ENCODE assay signal across 9 cellular contexts in genomic region chr5:139659673-139660072, GRCh38. TPM values are rescaled to one million over a fixed set of nuclear protein-coding genes. Genes with fewer than 3 reads are reported as not detected.
DNase-seq lines count a peak whose midpoint lies in the region; ATAC-seq and TF ChIP-seq lines count a peak whose summit lies in the region.
"Had no signal": no experiment of that assay in that cellular context is flagged by ENCODE, and none has a peak within 500 bp of the region (broad histone marks: within the 10 kb centered on the region; RNA-seq: fewer than 3 reads in every experiment).

No MANE protein-coding gene starts in this region.

- H3K9me2 ChIP-seq in OCI-LY7 (ENCODE audit: insufficient read depth, low read length) = no peaks in the 10 kb centered on the region

- TF ChIP-seq CTCF in AG04449 (IDR thresholded peaks at IDR 0.05; ENCODE audit: insufficient read depth, low read length, missing control alignments) = no peak
- no peak for TF ChIP-seq CTCF in OCI-LY7 (conservative IDR thresholded peaks at IDR 0.05; ENCODE audit: low read length)

- H3K9me3 ChIP-seq in OCI-LY7 (ENCODE audit: low read length) = no peaks in the 10 kb centered on the region

- peak overlapping the region; percentile 77 for H3K4me2 ChIP-seq in OCI-LY7 (ENCODE audit: low read length)

- no peak for DNase-seq in AG04449 (ENCODE audit: low read depth, low spot score)
- no peak for DNase-seq in OCI-LY7 (ENCODE audit: low spot score)
- no peak for DNase-seq in epithelial cell of prostate (ENCODE audit: low read depth, low spot score)
- no peak for DNase-seq in natural killer cell treated with Interleukin-12 subunit alpha and Interleukin-12 subunit beta and Interleukin-15 and Interleukin-18, amount 100 ng/mL, for 72 hours (ENCODE audit: low spot score)
- DNase-seq in T1000 (lab: John Stamatoyannopoulos, UW) = no peak
- no peak for DNase-seq in activated T-helper 1 cell treated with anti-CD3 and anti-CD28 coated beads, Interleukin-12 subunit alpha, Interleukin-12 subunit beta, Interleukin-2, Interleukin-4 antibody, amounts not matched to agents 30 ng/mL and 10 ng/mL and 1 ng/mL, durations not matched to agents 14 hours and 24 hours and 36 hours (ENCODE audit: low spot score)
- DNase-seq: CD4-positive, alpha-beta T cell had no signal

- no TSS peak for BruUV-seq in OCI-LY7 (replicated peaks; lab: Mats Ljungman, UMichigan)

- intact Hi-C loops in OCI-LY7 (cut with micrococcal nuclease; ENCODE audit: unreplicated experiment) = no loop called here
- intact Hi-C loops in activated T-helper 1 cell treated with anti-CD3 and anti-CD28 coated beads, Interleukin-12 subunit alpha, Interleukin-12 subunit beta, Interleukin-2, Interleukin-4 antibody, amounts not matched to agents 30 ng/mL and 10 ng/mL and 1 ng/mL, durations not matched to agents 14 hours and 24 hours and 36 hours (cut with micrococcal nuclease) = no loop called here

- peaks cover 8% of the 10 kb centered on the region; the same call in 1 of the 2 replicates for H3K36me3 ChIP-seq in OCI-LY7 (ENCODE audit: insufficient read depth, low read length)

- H3K4me1 Mint-ChIP-seq in natural killer cell treated with Interleukin-12 subunit alpha and Interleukin-12 subunit beta and Interleukin-15 and Interleukin-18, amount 100 ng/mL, for 72 hours (ENCODE audit: low read depth in 2 of 2) = peaks cover 52 to 64% of the 10 kb centered on the region in 2 donors
- H3K4me1 Mint-ChIP-seq in activated T-helper 1 cell treated with anti-CD3 and anti-CD28 coated beads, Interleukin-12 subunit alpha, Interleukin-12 subunit beta, Interleukin-2, Interleukin-4 antibody, amounts not matched to agents 30 ng/mL and 10 ng/mL and 1 ng/mL, durations not matched to agents 14 hours and 24 hours and 36 hours (ENCODE audit: low read depth) = peaks cover 12% of the 10 kb centered on the region

- peaks cover 95% of the 10 kb centered on the region for H3K79me2 ChIP-seq in OCI-LY7 (ENCODE audit: insufficient read depth, low read depth, low read length)

- no peaks in the 10 kb centered on the region for H3K9me3 Mint-ChIP-seq in natural killer cell treated with Interleukin-12 subunit alpha and Interleukin-12 subunit beta and Interleukin-15 and Interleukin-18, amount 100 ng/mL, for 72 hours
- H3K9me3 Mint-ChIP-seq in activated T-helper 1 cell treated with anti-CD3 and anti-CD28 coated beads, Interleukin-12 subunit alpha, Interleukin-12 subunit beta, Interleukin-2, Interleukin-4 antibody, amounts not matched to agents 30 ng/mL and 10 ng/mL and 1 ng/mL, durations not matched to agents 14 hours and 24 hours and 36 hours = no peaks in the 10 kb centered on the region
- H3K9me3 Mint-ChIP-seq: CD4-positive, alpha-beta T cell had no signal

- CTCF ChIA-PET in AG04449 (lab: Yijun Ruan, JAX) = interaction anchor here (1.4 to 20.7 kb wide), 6 partner anchors 9 to 116 kb away, joined by 3 to 303 read pairs (median 18); no protein-coding TSS in a partner anchor
- CTCF ChIA-PET in OCI-LY7 (lab: Charles Lee; ENCODE audit: unreplicated experiment) = interaction anchor here (0.6 kb wide), 1 partner anchor 10 kb away, joined by 3 read pairs; no protein-coding TSS in a partner anchor

- H3K27ac ChIP-seq in OCI-LY7 (ENCODE audit: low read depth, low read length, poor library complexity, severe bottlenecking) (peak overlapping the region; percentile 36), epithelial cell of prostate (peak overlapping the region; percentile 73)

- H3K36me3 Mint-ChIP-seq in natural killer cell treated with Interleukin-12 subunit alpha and Interleukin-12 subunit beta and Interleukin-15 and Interleukin-18, amount 100 ng/mL, for 72 hours = no peaks in the 10 kb centered on the region
- H3K36me3 Mint-ChIP-seq in activated T-helper 1 cell treated with anti-CD3 and anti-CD28 coated beads, Interleukin-12 subunit alpha, Interleukin-12 subunit beta, Interleukin-2, Interleukin-4 antibody, amounts not matched to agents 30 ng/mL and 10 ng/mL and 1 ng/mL, durations not matched to agents 14 hours and 24 hours and 36 hours (ENCODE audit: low read depth) = no peaks in the 10 kb centered on the region

- ATAC-seq in natural killer cell treated with Interleukin-12 subunit alpha and Interleukin-12 subunit beta and Interleukin-15 and Interleukin-18, amount 100 ng/mL, for 72 hours = no peak
- ATAC-seq in GM21825 (IDR thresholded peaks at IDR 0.05; ENCODE audit: unreplicated experiment) = no peak
- no peak for ATAC-seq in GM21786 (IDR thresholded peaks at IDR 0.05; ENCODE audit: unreplicated experiment)

- H3K4me1 ChIP-seq in OCI-LY7 (ENCODE audit: insufficient read depth, low read length, poor library complexity, severe bottlenecking) = peaks cover 97% of the 10 kb centered on the region

- H3K27ac Mint-ChIP-seq in natural killer cell treated with Interleukin-12 subunit alpha and Interleukin-12 subunit beta and Interleukin-15 and Interleukin-18, amount 100 ng/mL, for 72 hours = peak overlapping the region; percentile 51 to 86
- no peak overlapping the region for H3K27ac Mint-ChIP-seq in activated T-helper 1 cell treated with anti-CD3 and anti-CD28 coated beads, Interleukin-12 subunit alpha, Interleukin-12 subunit beta, Interleukin-2, Interleukin-4 antibody, amounts not matched to agents 30 ng/mL and 10 ng/mL and 1 ng/mL, durations not matched to agents 14 hours and 24 hours and 36 hours
- H3K27ac Mint-ChIP-seq: CD4-positive, alpha-beta T cell had no signal

- no peaks in the 10 kb centered on the region for H3K27me3 Mint-ChIP-seq in natural killer cell treated with Interleukin-12 subunit alpha and Interleukin-12 subunit beta and Interleukin-15 and Interleukin-18, amount 100 ng/mL, for 72 hours
- H3K27me3 Mint-ChIP-seq in activated T-helper 1 cell treated with anti-CD3 and anti-CD28 coated beads, Interleukin-12 subunit alpha, Interleukin-12 subunit beta, Interleukin-2, Interleukin-4 antibody, amounts not matched to agents 30 ng/mL and 10 ng/mL and 1 ng/mL, durations not matched to agents 14 hours and 24 hours and 36 hours (ENCODE audit: insufficient read depth) = peaks cover 6% of the 10 kb centered on the region

- peak overlapping the region; percentile 20 for H3K4me3 Mint-ChIP-seq in natural killer cell treated with Interleukin-12 subunit alpha and Interleukin-12 subunit beta and Interleukin-15 and Interleukin-18, amount 100 ng/mL, for 72 hours
- H3K4me3 Mint-ChIP-seq in activated T-helper 1 cell treated with anti-CD3 and anti-CD28 coated beads, Interleukin-12 subunit alpha, Interleukin-12 subunit beta, Interleukin-2, Interleukin-4 antibody, amounts not matched to agents 30 ng/mL and 10 ng/mL and 1 ng/mL, durations not matched to agents 14 hours and 24 hours and 36 hours = no peak overlapping the region
- H3K4me3 Mint-ChIP-seq: CD4-positive, alpha-beta T cell had no signal

- H2AFZ ChIP-seq in OCI-LY7 (ENCODE audit: low read length) = no peak overlapping the region

- H4K20me1 ChIP-seq in OCI-LY7 (ENCODE audit: insufficient read depth, low read length) = peaks cover 12% of the 10 kb centered on the region; the same call in 1 of the 2 replicates

- peak overlapping the region; percentile 46 for H3K4me3 ChIP-seq in AG04449 (ENCODE audit: low read depth, low read length)
- H3K4me3 ChIP-seq in OCI-LY7 (ENCODE audit: low read depth, low read length, poor library complexity, severe bottlenecking) = peak overlapping the region; percentile 45

- POLR2A ChIA-PET in AG04449 (lab: Yijun Ruan, JAX) = interaction anchor here (0.9 to 3.1 kb wide), 7 partner anchors 8 to 38 kb away, joined by 3 to 14 read pairs (median 7); partner anchors contain the start of gene CXXC5
- POLR2A ChIA-PET in OCI-LY7 (lab: Charles Lee) = interaction anchor here (0.9 to 1.7 kb wide), 2 partner anchors 10 to 11 kb away, joined by 3 to 8 read pairs; partner anchors contain the start of gene CXXC5

RNA-seq across cellular contexts. Expression of gene CXXC5, which starts 11.5 kb away (rescaled TPM):
- 108 and 113 TPM in 2 replicates for total RNA-seq in OCI-LY7 (2014; rRNA removed; shearing (Covaris generic))
- total RNA-seq in OCI-LY7 (2022) = 26.7 and 30.4 TPM in 2 replicates
- total RNA-seq in natural killer cell treated with Interleukin-12 subunit alpha and Interleukin-12 subunit beta and Interleukin-15 and Interleukin-18, amount 100 ng/mL, for 72 hours = 1 to 10 TPM; 4.7 to 9.0 TPM
- total RNA-seq in activated T-helper 1 cell treated with anti-CD3 and anti-CD28 coated beads, Interleukin-12 subunit alpha, Interleukin-12 subunit beta, Interleukin-2, Interleukin-4 antibody, amounts not matched to agents 30 ng/mL and 10 ng/mL and 1 ng/mL, durations not matched to agents 14 hours and 24 hours and 36 hours = 0.88 and 1.7 TPM in 2 replicates
